In the genomic region with DNA sequence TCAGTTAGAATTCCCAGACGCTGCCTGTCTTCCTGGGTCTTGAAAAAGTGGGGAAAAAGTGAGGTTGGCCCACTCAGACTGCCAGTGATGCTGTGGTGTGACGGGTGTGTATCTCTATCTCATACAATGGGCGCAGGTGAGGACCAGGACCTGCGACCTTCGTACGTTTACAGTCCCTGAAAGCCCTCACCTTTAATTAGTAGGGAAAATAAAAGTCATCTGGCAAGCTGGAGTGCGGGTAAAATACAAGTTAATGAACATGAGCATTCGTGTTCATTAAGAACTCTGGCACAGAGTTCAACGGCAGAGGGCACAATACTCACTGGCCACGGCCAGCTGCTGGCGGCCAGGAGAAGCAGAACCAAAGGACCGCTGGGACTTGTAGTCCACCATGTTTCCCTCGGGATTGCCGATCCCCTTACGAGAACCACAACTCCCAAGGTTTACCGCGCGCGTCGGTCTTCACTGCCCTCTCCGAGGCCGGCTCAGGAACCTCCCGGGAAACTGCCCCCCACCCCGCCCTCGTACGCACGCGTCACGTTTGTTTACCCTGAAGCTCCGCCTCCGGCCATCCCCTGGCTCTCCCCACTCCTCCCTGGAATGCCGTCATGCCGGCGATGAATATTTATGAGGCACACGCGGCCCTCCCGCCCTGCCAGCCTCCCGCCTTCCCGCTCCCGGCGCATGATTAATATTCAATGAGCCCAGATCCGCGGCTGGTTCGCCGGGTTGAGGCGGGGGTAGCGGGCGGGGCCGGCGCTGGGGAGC, we compare ENCODE assay signal across 1 cellular context.
A peak's percentile ranks its signal among the peaks of the same experiment; 100 is the strongest.
TF ChIP-seq lines count a peak whose summit lies in the region.

No MANE protein-coding gene starts in this region.

TF ChIP-seq in IMR-90, 13 proteins besides CTCF, POLR2A, EP300 and RAD21 (continued from another document):
- 0 out of 2 replicates have a peak, but pooled peaks have one; percentile 59 for TF ChIP-seq MXI1 (IDR thresholded peaks at IDR 0.05; ENCODE audit: borderline replicate concordance, low read depth, low read length)
TF ChIP-seq in IMR-90: peak in this region for 5.
